In genomic region chr9:68705636-68706578, GRCh38 we compare ENCODE assay signal across 8 cellular contexts. TPM values are rescaled to one million over a fixed set of nuclear protein-coding genes. Genes with fewer than 3 reads are reported as not detected.
DNase-seq lines count a peak whose midpoint lies in the region; ATAC-seq and TF ChIP-seq lines count a peak whose summit lies in the region.

No MANE protein-coding gene starts in this region.

- H3K27me3 Mint-ChIP-seq in CD4-positive, alpha-beta T cell = peaks cover 92% of the 10 kb centered on the region
- peaks cover 53% of the 10 kb centered on the region for H3K27me3 Mint-ChIP-seq in activated T-helper 1 cell treated with anti-CD3 and anti-CD28 coated beads, Interleukin-12 subunit alpha, Interleukin-12 subunit beta, Interleukin-2, Interleukin-4 antibody, amounts not matched to agents 30 ng/mL and 10 ng/mL and 1 ng/mL, durations not matched to agents 14 hours and 24 hours and 36 hours (ENCODE audit: insufficient read depth)

- no peaks in the 10 kb centered on the region for H3K9me3 ChIP-seq in CD4-positive, alpha-beta T cell (ENCODE audit: control insufficient read depth, low read length)

- no peak for DNase-seq in CD4-positive, alpha-beta T cell
- DNase-seq in HuH-7.5 (ENCODE audit: low spot score) (peak; percentile 43), left ventricle myocardium superior (peak; percentile 69), retina (peak; percentile 88), activated gamma-delta T cell treated with Interleukin-2 at 50 U/mL for 16 hours (no peak)
- DNase-seq in activated T-helper 1 cell treated with anti-CD3 and anti-CD28 coated beads, Interleukin-12 subunit alpha, Interleukin-12 subunit beta, Interleukin-2, Interleukin-4 antibody, amounts not matched to agents 30 ng/mL and 10 ng/mL and 1 ng/mL, durations not matched to agents 14 hours and 24 hours and 36 hours (ENCODE audit: low spot score) = no peak

- POLR2A ChIA-PET in CD4-positive, alpha-beta T cell (lab: Charles Lee) = no interaction called here

- H3K27me3 ChIP-seq in CD4-positive, alpha-beta T cell (ENCODE audit: control insufficient read depth, insufficient read depth, low read length) = peaks cover 60% of the 10 kb centered on the region

- peaks cover 24% of the 10 kb centered on the region for H3K4me1 Mint-ChIP-seq in CD4-positive, alpha-beta T cell (ENCODE audit: low read depth)
- H3K4me1 Mint-ChIP-seq in activated T-helper 1 cell treated with anti-CD3 and anti-CD28 coated beads, Interleukin-12 subunit alpha, Interleukin-12 subunit beta, Interleukin-2, Interleukin-4 antibody, amounts not matched to agents 30 ng/mL and 10 ng/mL and 1 ng/mL, durations not matched to agents 14 hours and 24 hours and 36 hours (ENCODE audit: low read depth) = peaks cover 27% of the 10 kb centered on the region

- intact Hi-C loops in CD4-positive, alpha-beta T cell (cut with DNase I, micrococcal nuclease) = no loop called here
- intact Hi-C loops in activated T-helper 1 cell treated with anti-CD3 and anti-CD28 coated beads, Interleukin-12 subunit alpha, Interleukin-12 subunit beta, Interleukin-2, Interleukin-4 antibody, amounts not matched to agents 30 ng/mL and 10 ng/mL and 1 ng/mL, durations not matched to agents 14 hours and 24 hours and 36 hours (cut with micrococcal nuclease) = loop anchor here (1.0 to 5.0 kb wide), 8 partner anchors 23 to 321 kb away; a partner anchor contains a TSS
- intact Hi-C loops in left ventricle myocardium superior (cut with micrococcal nuclease) = loop anchor here (2.0 to 10.0 kb wide), 2 partner anchors 75 to 299 kb away; a partner anchor contains a TSS

- H3K27ac Mint-ChIP-seq in CD4-positive, alpha-beta T cell = no peak overlapping the region
- peak overlapping the region; percentile 69 for H3K27ac Mint-ChIP-seq in activated T-helper 1 cell treated with anti-CD3 and anti-CD28 coated beads, Interleukin-12 subunit alpha, Interleukin-12 subunit beta, Interleukin-2, Interleukin-4 antibody, amounts not matched to agents 30 ng/mL and 10 ng/mL and 1 ng/mL, durations not matched to agents 14 hours and 24 hours and 36 hours

- H3K36me3 Mint-ChIP-seq in CD4-positive, alpha-beta T cell (ENCODE audit: low read depth) = no peaks in the 10 kb centered on the region
- H3K36me3 Mint-ChIP-seq in activated T-helper 1 cell treated with anti-CD3 and anti-CD28 coated beads, Interleukin-12 subunit alpha, Interleukin-12 subunit beta, Interleukin-2, Interleukin-4 antibody, amounts not matched to agents 30 ng/mL and 10 ng/mL and 1 ng/mL, durations not matched to agents 14 hours and 24 hours and 36 hours (ENCODE audit: low read depth) = peaks cover 20% of the 10 kb centered on the region

- no peak for TF ChIP-seq CTCF in CD4-positive, alpha-beta T cell (IDR thresholded peaks at IDR 0.05)

- ATAC-seq in CD4-positive, alpha-beta T cell (ENCODE audit: poor library complexity) = no peak
- ATAC-seq in GM19438 (IDR thresholded peaks at IDR 0.05; ENCODE audit: low read depth, unreplicated experiment) (peak; percentile 12), left ventricle myocardium superior (peak; percentile 73), HG02610 (IDR thresholded peaks at IDR 0.05; ENCODE audit: unreplicated experiment) (no peak)

- CTCF ChIA-PET in CD4-positive, alpha-beta T cell (lab: Charles Lee) = no interaction called here

- H3K27ac ChIP-seq in CD4-positive, alpha-beta T cell (ENCODE audit: low read depth, low read length) = no peak overlapping the region

- peak overlapping the region; percentile 76 for H3K4me3 Mint-ChIP-seq in CD4-positive, alpha-beta T cell
- peak overlapping the region; percentile 83 for H3K4me3 Mint-ChIP-seq in activated T-helper 1 cell treated with anti-CD3 and anti-CD28 coated beads, Interleukin-12 subunit alpha, Interleukin-12 subunit beta, Interleukin-2, Interleukin-4 antibody, amounts not matched to agents 30 ng/mL and 10 ng/mL and 1 ng/mL, durations not matched to agents 14 hours and 24 hours and 36 hours

- no peaks in the 10 kb centered on the region for H3K9me3 Mint-ChIP-seq in CD4-positive, alpha-beta T cell
- no peaks in the 10 kb centered on the region for H3K9me3 Mint-ChIP-seq in activated T-helper 1 cell treated with anti-CD3 and anti-CD28 coated beads, Interleukin-12 subunit alpha, Interleukin-12 subunit beta, Interleukin-2, Interleukin-4 antibody, amounts not matched to agents 30 ng/mL and 10 ng/mL and 1 ng/mL, durations not matched to agents 14 hours and 24 hours and 36 hours

RNA-seq across cellular contexts. Expression of gene PIP5K1B, which starts 0.9 kb away (rescaled TPM):
- total RNA-seq in CD4-positive, alpha-beta T cell = not detected
- 77.4 and 78.5 TPM in 2 replicates for total RNA-seq in activated T-helper 1 cell treated with anti-CD3 and anti-CD28 coated beads, Interleukin-12 subunit alpha, Interleukin-12 subunit beta, Interleukin-2, Interleukin-4 antibody, amounts not matched to agents 30 ng/mL and 10 ng/mL and 1 ng/mL, durations not matched to agents 14 hours and 24 hours and 36 hours
- total RNA-seq in left ventricle myocardium superior = 85.3 TPM

Comparison
In these comparisons a context has a peak if more than half of its experiments do, and no peak if none do; other contexts are left out.
1. ATAC-seq: peak in GM19438 (single experiment) and left ventricle myocardium superior (single experiment); none in CD4-positive, alpha-beta T cell (single experiment) and HG02610 (single experiment).
2. DNase-seq: peak in HuH-7.5 (single experiment), left ventricle myocardium superior (single experiment) and retina (single experiment); none in CD4-positive, alpha-beta T cell (0 of 10), activated T-helper 1 cell treated with anti-CD3 and anti-CD28 coated beads, Interleukin-12 subunit alpha, Interleukin-12 subunit beta, Interleukin-2, Interleukin-4 antibody, amounts not matched to agents 30 ng/mL and 10 ng/mL and 1 ng/mL, durations not matched to agents 14 hours and 24 hours and 36 hours (single experiment) and activated gamma-delta T cell treated with Interleukin-2 at 50 U/mL for 16 hours (single experiment).
3. RNA of gene PIP5K1B, which starts 0.9 kb away (total RNA-seq): 85.3 TPM in left ventricle myocardium superior (single experiment) and 77.4 to 78.5 TPM in activated T-helper 1 cell treated with anti-CD3 and anti-CD28 coated beads, Interleukin-12 subunit alpha, Interleukin-12 subunit beta, Interleukin-2, Interleukin-4 antibody, amounts not matched to agents 30 ng/mL and 10 ng/mL and 1 ng/mL, durations not matched to agents 14 hours and 24 hours and 36 hours; not detected in CD4-positive, alpha-beta T cell; every median in the first group is over 10 times any median in the second.
4. intact Hi-C loops: an anchor here in activated T-helper 1 cell treated with anti-CD3 and anti-CD28 coated beads, Interleukin-12 subunit alpha, Interleukin-12 subunit beta, Interleukin-2, Interleukin-4 antibody, amounts not matched to agents 30 ng/mL and 10 ng/mL and 1 ng/mL, durations not matched to agents 14 hours and 24 hours and 36 hours (1.0 to 5.0 kb wide) and left ventricle myocardium superior (2.0 to 10.0 kb wide); none called in CD4-positive, alpha-beta T cell.